Comparison of ENCODE assay signal across 37 cellular contexts in the genomic region with DNA sequence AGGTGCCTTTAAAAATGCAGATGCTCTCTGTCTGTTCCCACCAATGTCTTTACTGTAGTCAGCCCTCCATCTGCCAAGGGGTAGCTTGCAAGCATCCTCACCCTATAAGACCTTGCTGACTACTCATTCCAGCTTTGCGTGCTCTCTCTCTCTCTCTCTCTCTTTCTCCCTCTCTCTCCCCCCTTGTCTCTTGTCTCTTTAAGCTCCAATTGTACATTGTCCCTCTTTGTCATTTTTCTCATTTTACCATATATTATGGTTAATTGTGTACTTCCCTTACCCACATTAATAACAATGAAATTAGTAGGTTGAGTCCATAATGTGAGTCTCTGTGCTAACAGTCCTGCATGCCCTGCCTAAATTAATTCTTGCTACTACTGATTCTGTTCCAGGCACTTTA.
"Had no signal": no experiment of that assay in that cellular context is flagged by ENCODE, and none has a peak within 500 bp of the region (broad histone marks: within the 10 kb centered on the region; RNA-seq: fewer than 3 reads in every experiment).

No MANE protein-coding gene starts in this region.

- H3K36me3 Mint-ChIP-seq: activated naive CD4-positive, alpha-beta T cell treated with anti-CD3 and anti-CD28 coated beads, Interleukin-2, amount 10 ng/mL, durations not matched to agents 7 days and 5 days; activated naive CD4-positive, alpha-beta T cell treated with anti-CD3 and anti-CD28 coated beads, Interleukin-2, amount 50 U/mL, for 24 hours; activated naive CD4-positive, alpha-beta T cell treated with anti-CD3 and anti-CD28 coated beads, Interleukin-2, amount 50 U/mL, for 72 hours; activated naive CD8-positive, alpha-beta T cell; activated naive CD8-positive, alpha-beta T cell treated with anti-CD3 and anti-CD28 coated beads for 36 hours; activated naive CD8-positive, alpha-beta T cell treated with anti-CD3 and anti-CD28 coated beads, Interleukin-2, amount 10 ng/mL, durations not matched to agents 7 days and 5 days; brain had no signal

- H3K27ac Mint-ChIP-seq: activated naive CD4-positive, alpha-beta T cell treated with anti-CD3 and anti-CD28 coated beads for 36 hours; activated naive CD4-positive, alpha-beta T cell treated with anti-CD3 and anti-CD28 coated beads, Interleukin-2, amount 10 ng/mL, durations not matched to agents 7 days and 5 days; activated naive CD4-positive, alpha-beta T cell treated with anti-CD3 and anti-CD28 coated beads, Interleukin-2, amount 50 U/mL, for 24 hours; activated naive CD4-positive, alpha-beta T cell treated with anti-CD3 and anti-CD28 coated beads, Interleukin-2, amount 50 U/mL, for 72 hours; activated naive CD8-positive, alpha-beta T cell; activated naive CD8-positive, alpha-beta T cell treated with anti-CD3 and anti-CD28 coated beads for 36 hours; activated naive CD8-positive, alpha-beta T cell treated with anti-CD3 and anti-CD28 coated beads, Interleukin-2, amount 10 ng/mL, durations not matched to agents 7 days and 5 days; activated naive CD8-positive, alpha-beta T cell treated with anti-CD3 and anti-CD28 coated beads, Interleukin-2, amount 50 U/mL, for 24 hours; activated T-cell treated with anti-CD3 and anti-CD28 coated beads, Interleukin-2, amount 50 U/mL, for 24 hours; activated T-cell treated with anti-CD3 and anti-CD28 coated beads, Interleukin-2, amount 50 U/mL, for 72 hours; activated T-helper 1 cell treated with anti-CD3 and anti-CD28 coated beads, Interleukin-12 subunit alpha, Interleukin-12 subunit beta, Interleukin-2, Interleukin-4 antibody, amounts not matched to agents 30 ng/mL and 10 ng/mL and 1 ng/mL, durations not matched to agents 14 hours and 24 hours and 36 hours; activated T-helper 17 cell treated with anti-CD3 and anti-CD28 coated beads, Interleukin-2, amount 50 U/mL, for 72 hours; activated T-helper 2 cell treated with anti-CD3 and anti-CD28 coated beads, Interferon-gamma antibody, Interleukin-2, Interleukin-4, amounts not matched to agents 10 μg/mL and 5 μg/mL and 100 μg/mL, durations not matched to agents 14 hours and 24 hours and 36 hours; brain had no signal

- H3K27me3 Mint-ChIP-seq: activated naive CD4-positive, alpha-beta T cell treated with anti-CD3 and anti-CD28 coated beads, Interleukin-2, amount 10 ng/mL, durations not matched to agents 7 days and 5 days; activated naive CD4-positive, alpha-beta T cell treated with anti-CD3 and anti-CD28 coated beads, Interleukin-2, amount 50 U/mL, for 24 hours; activated naive CD8-positive, alpha-beta T cell treated with anti-CD3 and anti-CD28 coated beads for 36 hours; activated naive CD8-positive, alpha-beta T cell treated with anti-CD3 and anti-CD28 coated beads, Interleukin-2, amount 10 ng/mL, durations not matched to agents 7 days and 5 days; activated naive CD8-positive, alpha-beta T cell treated with anti-CD3 and anti-CD28 coated beads, Interleukin-2, amount 50 U/mL, for 24 hours; activated T-cell treated with anti-CD3 and anti-CD28 coated beads, Interleukin-2, amount 50 U/mL, for 24 hours; central memory CD8-positive, alpha-beta T cell had no signal

- ATAC-seq: activated naive CD4-positive, alpha-beta T cell treated with anti-CD3 and anti-CD28 coated beads, Interleukin-2, amount 50 U/mL, for 72 hours; activated naive CD8-positive, alpha-beta T cell treated with anti-CD3 and anti-CD28 coated beads, Interleukin-2, amount 50 U/mL, for 24 hours; activated T-cell treated with anti-CD3 and anti-CD28 coated beads, Interleukin-2, amount 50 U/mL, for 4 hours; activated T-cell treated with anti-CD3 and anti-CD28 coated beads, Interleukin-2, amount 50 U/mL, for 72 hours; activated T-helper 17 cell treated with anti-CD3 and anti-CD28 coated beads, Interleukin-2, amount 50 U/mL, for 72 hours; body of pancreas had no signal

- H3K36me3 ChIP-seq: adrenal gland, ascending aorta, brain microvascular endothelial cell, breast epithelium, cardiac muscle cell had no signal

- H3K4me1 ChIP-seq: adrenal gland, ascending aorta, body of pancreas, breast epithelium had no signal

- H3K4me3 Mint-ChIP-seq: activated naive CD4-positive, alpha-beta T cell treated with anti-CD3 and anti-CD28 coated beads for 36 hours; activated naive CD4-positive, alpha-beta T cell treated with anti-CD3 and anti-CD28 coated beads, Interleukin-2, amount 10 ng/mL, durations not matched to agents 7 days and 5 days; activated naive CD4-positive, alpha-beta T cell treated with anti-CD3 and anti-CD28 coated beads, Interleukin-2, amount 50 U/mL, for 24 hours; activated naive CD8-positive, alpha-beta T cell; activated naive CD8-positive, alpha-beta T cell treated with anti-CD3 and anti-CD28 coated beads for 36 hours; activated naive CD8-positive, alpha-beta T cell treated with anti-CD3 and anti-CD28 coated beads, Interleukin-2, amount 10 ng/mL, durations not matched to agents 7 days and 5 days; activated naive CD8-positive, alpha-beta T cell treated with anti-CD3 and anti-CD28 coated beads, Interleukin-2, amount 50 U/mL, for 24 hours; activated T-cell treated with anti-CD3 and anti-CD28 coated beads, Interleukin-2, amount 50 U/mL, for 24 hours; activated T-cell treated with anti-CD3 and anti-CD28 coated beads, Interleukin-2, amount 50 U/mL, for 4 hours; activated T-cell treated with anti-CD3 and anti-CD28 coated beads, Interleukin-2, amount 50 U/mL, for 72 hours; activated T-helper 1 cell treated with anti-CD3 and anti-CD28 coated beads, Interleukin-12 subunit alpha, Interleukin-12 subunit beta, Interleukin-2, Interleukin-4 antibody, amounts not matched to agents 30 ng/mL and 10 ng/mL and 1 ng/mL, durations not matched to agents 14 hours and 24 hours and 36 hours; activated T-helper 17 cell treated with anti-CD3 and anti-CD28 coated beads, Interleukin-2, amount 50 U/mL, for 72 hours; brain; central memory CD8-positive, alpha-beta T cell had no signal

- H3K4me3 ChIP-seq: adrenal gland, ascending aorta, body of pancreas, breast epithelium, cardiac muscle cell had no signal

- H3K4me1 Mint-ChIP-seq: activated naive CD4-positive, alpha-beta T cell treated with anti-CD3 and anti-CD28 coated beads, Interleukin-2, amount 10 ng/mL, durations not matched to agents 7 days and 5 days; activated naive CD4-positive, alpha-beta T cell treated with anti-CD3 and anti-CD28 coated beads, Interleukin-2, amount 50 U/mL, for 24 hours; activated naive CD8-positive, alpha-beta T cell treated with anti-CD3 and anti-CD28 coated beads for 36 hours; activated naive CD8-positive, alpha-beta T cell treated with anti-CD3 and anti-CD28 coated beads, Interleukin-2, amount 10 ng/mL, durations not matched to agents 7 days and 5 days; activated naive CD8-positive, alpha-beta T cell treated with anti-CD3 and anti-CD28 coated beads, Interleukin-2, amount 50 U/mL, for 24 hours; activated T-helper 17 cell treated with anti-CD3 and anti-CD28 coated beads, Interleukin-2, amount 50 U/mL, for 72 hours; central memory CD8-positive, alpha-beta T cell had no signal

- H3K9me3 ChIP-seq: adrenal gland, ascending aorta, body of pancreas had no signal

- H3K9me3 Mint-ChIP-seq: activated T-cell treated with anti-CD3 and anti-CD28 coated beads, Interleukin-2, amount 50 U/mL, for 24 hours had no signal

- DNase-seq: activated effector memory CD4-positive, alpha-beta T cell treated with anti-CD3 and anti-CD28 coated beads, Interleukin-2, amount 50 U/mL, for 16 hours; activated effector memory CD4-positive, alpha-beta T cell treated with Interleukin-2 at 50 U/mL for 16 hours; activated gamma-delta T cell; activated gamma-delta T cell treated with Interleukin-2 at 50 U/mL for 16 hours; activated naive CD4-positive, alpha-beta T cell; activated naive CD4-positive, alpha-beta T cell treated with anti-CD3 and anti-CD28 coated beads for 36 hours; activated naive CD4-positive, alpha-beta T cell treated with anti-CD3 and anti-CD28 coated beads, Interleukin-2, amount 10 ng/mL, durations not matched to agents 7 days and 5 days; activated naive CD4-positive, alpha-beta T cell treated with anti-CD3 and anti-CD28 coated beads, Interleukin-2, amount 50 U/mL, for 16 hours; activated naive CD4-positive, alpha-beta T cell treated with Interleukin-2 at 50 U/mL for 16 hours; activated naive CD8-positive, alpha-beta T cell treated with anti-CD3 and anti-CD28 coated beads for 36 hours; activated naive CD8-positive, alpha-beta T cell treated with anti-CD3 and anti-CD28 coated beads, Interleukin-2, amount 10 ng/mL, durations not matched to agents 7 days and 5 days; activated naive CD8-positive, alpha-beta T cell treated with anti-CD3 and anti-CD28 coated beads, Interleukin-2, amount 50 U/mL, for 24 hours; activated T-cell treated with anti-CD3 and anti-CD28 coated beads, Interleukin-2, amount 50 U/mL, for 24 hours; activated T-cell treated with anti-CD3 and anti-CD28 coated beads, Interleukin-2, amount 50 U/mL, for 4 hours; activated T-cell treated with anti-CD3 and anti-CD28 coated beads, Interleukin-2, amount 50 U/mL, for 48 hours; activated T-cell treated with anti-CD3 and anti-CD28 coated beads, Interleukin-2, amount 50 U/mL, for 72 hours; adrenal gland; amniotic stem cell; amygdala; anterior cingulate cortex; aorta; body of pancreas; brain microvascular endothelial cell; caudate nucleus; central memory CD4-positive, alpha-beta T cell; cerebellar nuclear complex had no signal

- H3K27ac ChIP-seq: adrenal gland, ascending aorta, body of pancreas, brain microvascular endothelial cell, breast epithelium, cardiac muscle cell had no signal

- H3K27me3 ChIP-seq: adrenal gland, ascending aorta, body of pancreas, brain microvascular endothelial cell, breast epithelium, cardiac muscle cell had no signal
